In the genomic region with DNA sequence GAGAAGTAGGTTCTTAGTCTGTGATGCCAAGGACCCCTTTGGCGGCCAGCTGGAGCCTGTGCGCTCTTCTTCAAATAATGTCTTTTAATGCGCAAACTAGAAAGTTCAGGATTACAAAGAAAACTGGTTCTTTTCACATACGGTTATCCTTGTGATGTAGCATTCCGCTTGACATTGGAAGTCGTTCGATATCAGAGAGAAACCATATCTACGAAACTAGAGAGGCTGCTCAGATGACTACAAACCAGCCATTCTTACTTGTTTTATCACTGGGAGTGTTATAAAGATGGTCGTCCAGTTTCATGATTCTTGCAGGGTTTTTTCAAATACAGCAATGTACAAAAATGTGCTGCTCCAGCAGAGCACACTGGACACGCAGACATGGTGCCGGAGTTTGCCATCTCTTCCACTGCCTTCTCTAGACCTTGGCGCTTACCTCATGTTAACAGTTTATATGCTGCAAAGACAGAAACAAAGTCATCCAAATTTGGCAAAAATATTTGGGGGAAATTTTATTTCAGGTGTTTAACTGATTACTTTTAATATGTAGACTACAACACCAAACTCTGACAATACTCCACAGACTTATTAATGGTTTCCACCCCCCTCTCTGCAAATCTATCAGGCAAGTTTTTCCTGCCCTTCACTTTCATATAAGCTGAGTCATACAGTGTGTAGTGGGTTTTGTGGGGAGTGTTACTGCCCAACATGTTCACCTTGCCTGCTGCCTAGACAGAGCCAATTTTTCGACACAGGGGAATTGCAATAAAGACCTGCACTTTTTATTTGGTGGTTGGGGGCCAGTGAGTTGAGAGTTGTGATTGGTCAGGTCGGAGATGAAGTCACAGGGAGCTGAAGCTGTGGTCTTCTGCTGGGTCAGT, we compare ENCODE assay signal across 9 cellular contexts.
A peak's percentile ranks its signal among the peaks of the same experiment; 100 is the strongest.
DNase-seq lines count a peak whose midpoint lies in the region; ATAC-seq lines count a peak whose summit lies in the region.
"Had no signal": no experiment of that assay in that cellular context is flagged by ENCODE, and none has a peak within 500 bp of the region (broad histone marks: within the 10 kb centered on the region; RNA-seq: fewer than 3 reads in every experiment).

No MANE protein-coding gene starts in this region.

- peak overlapping the region; percentile 82 for H3K4me3 Mint-ChIP-seq in activated naive CD8-positive, alpha-beta T cell treated with anti-CD3 and anti-CD28 coated beads, Interleukin-2, amount 50 U/mL, for 24 hours

- H3K36me3 Mint-ChIP-seq in activated naive CD8-positive, alpha-beta T cell treated with anti-CD3 and anti-CD28 coated beads, Interleukin-2, amount 50 U/mL, for 24 hours (ENCODE audit: low read depth) = no peaks in the 10 kb centered on the region

- peaks cover 56% of the 10 kb centered on the region for H3K4me1 Mint-ChIP-seq in activated naive CD8-positive, alpha-beta T cell treated with anti-CD3 and anti-CD28 coated beads, Interleukin-2, amount 50 U/mL, for 24 hours

- peak overlapping the region; percentile 90 for H3K27ac Mint-ChIP-seq in activated naive CD8-positive, alpha-beta T cell treated with anti-CD3 and anti-CD28 coated beads, Interleukin-2, amount 50 U/mL, for 24 hours

- peaks cover 8% of the 10 kb centered on the region for H3K27me3 Mint-ChIP-seq in activated naive CD8-positive, alpha-beta T cell treated with anti-CD3 and anti-CD28 coated beads, Interleukin-2, amount 50 U/mL, for 24 hours

- peaks cover 3% of the 10 kb centered on the region for H3K9me3 ChIP-seq in iPS-18c (ENCODE audit: control insufficient read depth, insufficient read depth, low read length)

- no peaks in the 10 kb centered on the region for H3K9me3 Mint-ChIP-seq in activated naive CD8-positive, alpha-beta T cell treated with anti-CD3 and anti-CD28 coated beads, Interleukin-2, amount 50 U/mL, for 24 hours

- peak; percentile 75 for ATAC-seq in activated naive CD8-positive, alpha-beta T cell treated with anti-CD3 and anti-CD28 coated beads, Interleukin-2, amount 50 U/mL, for 24 hours
- ATAC-seq in HG03432 (IDR thresholded peaks at IDR 0.05; ENCODE audit: unreplicated experiment) = no peak
- ATAC-seq in HG03520 (IDR thresholded peaks at IDR 0.05; ENCODE audit: unreplicated experiment) = no peak
- ATAC-seq in GM21515 (IDR thresholded peaks at IDR 0.05; ENCODE audit: unreplicated experiment) = no peak

- DNase-seq in stimulated activated CD4-positive, alpha-beta T cell treated with anti-CD3 and anti-CD28 coated beads, Interleukin-4, amount 100 ng/mL, for 24 hours = peak; percentile 30
- DNase-seq in stimulated activated CD4-positive, alpha-beta T cell treated with anti-CD3 and anti-CD28 coated beads, Interleukin-12 subunit alpha, Interleukin-12 subunit beta, amount 100 ng/mL, for 4 hours = no peak
- DNase-seq in activated naive CD8-positive, alpha-beta T cell treated with anti-CD3 and anti-CD28 coated beads, Interleukin-2, amount 50 U/mL, for 24 hours = no peak
- no peak for DNase-seq in SIG-M5 treated with dmso at 0.1 percent for 504 hours (lab: John Stamatoyannopoulos, UW; ENCODE audit: unreplicated experiment)
- DNase-seq: NCI-H1694 had no signal

- H3K4me3 ChIP-seq in iPS-18c (ENCODE audit: insufficient read depth, low read depth, low read length) = peak overlapping the region; percentile 51; the same call in 1 of the 2 replicates
